ENCODE assay signal across 14 cellular contexts in genomic region chr5:175253597-175253996, GRCh38.
A peak's percentile ranks its signal among the peaks of the same experiment; 100 is the strongest.
DNase-seq lines count a peak whose midpoint lies in the region; TF ChIP-seq lines count a peak whose summit lies in the region.
"Had no signal": no experiment of that assay in that cellular context is flagged by ENCODE, and none has a peak within 500 bp of the region (broad histone marks: within the 10 kb centered on the region; RNA-seq: fewer than 3 reads in every experiment).

No MANE protein-coding gene starts in this region.

- H3K36me3 ChIP-seq in esophagus muscularis mucosa (no peaks in the 10 kb centered on the region), osteoblast (ENCODE audit: insufficient read depth, low read length) (no peaks in the 10 kb centered on the region)

- no peaks in the 10 kb centered on the region for H4K20me1 ChIP-seq in osteoblast (ENCODE audit: insufficient read depth, low read length)

- TF ChIP-seq POLR2A in esophagus muscularis mucosa (IDR thresholded peaks at IDR 0.05; ENCODE audit: low read depth): no peak

- DNase-seq in AG08395 (ENCODE audit: low spot score) (peak; percentile 31), M059J (ENCODE audit: low read depth) (peak; percentile 55), esophagus muscularis mucosa (ENCODE audit: extremely low spot score) (no peak), osteoblast (ENCODE audit: insufficient read length, low spot score, missing footprints) (no peak), NAMALWA (ENCODE audit: low spot score) (no peak), activated gamma-delta T cell treated with Interleukin-2 at 50 U/mL for 16 hours (no peak), NCI-H524 treated with DMSO at 0.1 percent for 48 hours (lab: John Stamatoyannopoulos, UW) (no peak), SIG-M5 (lab: John Stamatoyannopoulos, UW) (no peak)
- DNase-seq: activated effector memory CD4-positive, alpha-beta T cell treated with anti-CD3 and anti-CD28 coated beads, Interleukin-2, amount 50 U/mL, for 16 hours; Calu3; central memory CD4-positive, alpha-beta T cell; NCI-H1694 treated with DMSO at 0.1 percent for 48 hours; PC-9; stimulated activated CD4-positive, alpha-beta T cell treated with anti-CD3 and anti-CD28 coated beads, Interleukin-12 subunit alpha, Interleukin-12 subunit beta, amount 100 ng/mL, for 4 hours had no signal

- peak overlapping the region; percentile 66 for H2AFZ ChIP-seq in osteoblast (ENCODE audit: low read length)
- H2AFZ ChIP-seq: PC-9 had no signal

- H3K4me1 ChIP-seq in esophagus muscularis mucosa (peaks cover 7 to 21% (median 20%) of the 10 kb centered on the region in 4 donors), osteoblast (ENCODE audit: insufficient read depth, low read length) (peaks cover 20% of the 10 kb centered on the region)

- no peaks in the 10 kb centered on the region for H3K27me3 ChIP-seq in esophagus muscularis mucosa
- no peaks in the 10 kb centered on the region for H3K27me3 ChIP-seq in osteoblast (ENCODE audit: insufficient read depth, low read length)

- H3K27ac ChIP-seq in esophagus muscularis mucosa (replicated peaks in 1 of 4): peak overlapping the region in 3 of 4 donors; percentile 13 to 33 (median 30)
- peak overlapping the region; percentile 31 for H3K27ac ChIP-seq in osteoblast (ENCODE audit: low read depth, low read length)
- H3K27ac ChIP-seq: PC-9 had no signal

- 74% methylated on average over 8 of the region's 8 CpGs for WGBS in esophagus muscularis mucosa

- H3K9me3 ChIP-seq in esophagus muscularis mucosa (no peaks in the 10 kb centered on the region), osteoblast (ENCODE audit: low read depth, low read length) (no peaks in the 10 kb centered on the region)

- no peak for TF ChIP-seq EP300 in esophagus muscularis mucosa (IDR thresholded peaks at IDR 0.05)

- H3K4me3 ChIP-seq in esophagus muscularis mucosa (no peak overlapping the region), osteoblast (ENCODE audit: insufficient read depth, low read length) (no peak overlapping the region)
- H3K4me3 ChIP-seq: PC-9 had no signal

- intact Hi-C loops in esophagus muscularis mucosa (cut with DNase I): no loop called here

- H3K79me2 ChIP-seq in osteoblast (ENCODE audit: insufficient read depth, low read length): no peaks in the 10 kb centered on the region

- TF ChIP-seq CTCF in esophagus muscularis mucosa (IDR thresholded peaks at IDR 0.05): no peak
- TF ChIP-seq CTCF in osteoblast (IDR thresholded peaks at IDR 0.05; ENCODE audit: extremely low read depth, low read depth, low read length): no peak

- H3K4me2 ChIP-seq in osteoblast (ENCODE audit: insufficient read depth, low read length): peak overlapping the region; percentile 71
- H3K4me2 ChIP-seq: PC-9 had no signal

Comparison
In these comparisons a context has a peak if more than half of its experiments do, and no peak if none do; other contexts are left out.
1. DNase-seq: peak in AG08395 (single experiment) and M059J (single experiment); none in esophagus muscularis mucosa (single experiment), osteoblast (single experiment), NAMALWA (single experiment), activated gamma-delta T cell treated with Interleukin-2 at 50 U/mL for 16 hours (single experiment), NCI-H524 treated with DMSO at 0.1 percent for 48 hours (single experiment) and SIG-M5 (single experiment).